23 cellular contexts compared by ENCODE assay signal in genomic region chrX:73839152-73839551, GRCh38. TPM values are rescaled to one million over a fixed set of nuclear protein-coding genes. Genes with fewer than 3 reads are reported as not detected.
DNase-seq lines count a peak whose midpoint lies in the region; ATAC-seq, FAIRE-seq and TF ChIP-seq lines count a peak whose summit lies in the region.
"Had no signal": no experiment of that assay in that cellular context is flagged by ENCODE, and none has a peak within 500 bp of the region (broad histone marks: within the 10 kb centered on the region; RNA-seq: fewer than 3 reads in every experiment).

No MANE protein-coding gene starts in this region.

- H2AFZ ChIP-seq in astrocyte (ENCODE audit: low read depth, low read length): no peak overlapping the region

- WGBS in psoas muscle, 3 donors: 27 to 38% (median 35%) methylated on average over 1 of the region's 1 CpG

- intact Hi-C loops in natural killer cell (cut with micrococcal nuclease) (no loop called here), psoas muscle (cut with DNase I) (no loop called here)

- H3K4me3 ChIP-seq in astrocyte (ENCODE audit: insufficient read depth, low read depth, low read length) (no peak overlapping the region), psoas muscle (peak overlapping the region; percentile 35)
- H3K4me3 ChIP-seq: A549; BLaER1 treated with 17β-estradiol and CSF1 and Interleukin-3, amounts not matched to agents 10 nM and 100 nM had no signal

- H3K9ac ChIP-seq in astrocyte (ENCODE audit: low read length): no peak overlapping the region
- H3K9ac ChIP-seq: BLaER1 treated with 17β-estradiol and CSF1 and Interleukin-3, amounts not matched to agents 10 nM and 100 nM had no signal

- H3K36me3 Mint-ChIP-seq in natural killer cell: no peaks in the 10 kb centered on the region
- H3K36me3 Mint-ChIP-seq in natural killer cell treated with Interleukin-12 subunit alpha and Interleukin-12 subunit beta and Interleukin-15 and Interleukin-18, amount 100 ng/mL, for 72 hours: no peaks in the 10 kb centered on the region
- no peaks in the 10 kb centered on the region for H3K36me3 Mint-ChIP-seq in astrocyte (ENCODE audit: low read depth, unreplicated experiment)

- no peak for ATAC-seq in natural killer cell
- ATAC-seq in natural killer cell treated with Interleukin-12 subunit alpha and Interleukin-12 subunit beta and Interleukin-15 and Interleukin-18, amount 100 ng/mL, for 72 hours: no peak
- no peak for ATAC-seq in psoas muscle
- ATAC-seq: A549 had no signal

- H4K20me1 ChIP-seq in astrocyte (ENCODE audit: insufficient read depth, low read length): no peaks in the 10 kb centered on the region

- DNase-seq in natural killer cell: no peak
- DNase-seq in natural killer cell treated with Interleukin-12 subunit alpha and Interleukin-12 subunit beta and Interleukin-15 and Interleukin-18, amount 100 ng/mL, for 72 hours (ENCODE audit: low spot score): no peak
- no peak for DNase-seq in astrocyte (ENCODE audit: low read depth)
- no peak for DNase-seq in psoas muscle
- no peak for DNase-seq in NCI-H1694 (lab: John Stamatoyannopoulos, UW)
- no peak for DNase-seq in NCI-H526 treated with DMSO at 0.1 percent for 48 hours (lab: John Stamatoyannopoulos, UW)
- DNase-seq: 8988T; ACHN; AML-193; BE2C; Calu3; CD4-positive, alpha-beta memory T cell; COR-L47; DMS153; DND-41; GOT3; H7; HCEC 1CT had no signal

- H3K27me3 Mint-ChIP-seq in natural killer cell (ENCODE audit: low read depth in 2 of 2): no peaks in the 10 kb centered on the region
- no peaks in the 10 kb centered on the region for H3K27me3 Mint-ChIP-seq in natural killer cell treated with Interleukin-12 subunit alpha and Interleukin-12 subunit beta and Interleukin-15 and Interleukin-18, amount 100 ng/mL, for 72 hours
- H3K27me3 Mint-ChIP-seq in astrocyte (ENCODE audit: low read depth, unreplicated experiment): no peaks in the 10 kb centered on the region

- FAIRE-seq in astrocyte (lab: Jason Lieb, UNC): peak; percentile 80
- FAIRE-seq: A549, G401.6, GM18507 had no signal

- TF ChIP-seq CTCF in natural killer cell (IDR thresholded peaks at IDR 0.05) (no peak), astrocyte (IDR thresholded peaks at IDR 0.05; ENCODE audit: insufficient read depth, low read depth, low read length) (no peak), psoas muscle (IDR thresholded peaks at IDR 0.05) (no peak)

- no peak overlapping the region for H3K27ac Mint-ChIP-seq in natural killer cell
- no peak overlapping the region for H3K27ac Mint-ChIP-seq in natural killer cell treated with Interleukin-12 subunit alpha and Interleukin-12 subunit beta and Interleukin-15 and Interleukin-18, amount 100 ng/mL, for 72 hours
- H3K27ac Mint-ChIP-seq in astrocyte (ENCODE audit: unreplicated experiment): no peak overlapping the region
- H3K27ac Mint-ChIP-seq: CD14-positive monocyte had no signal

- H3K9me3 ChIP-seq in astrocyte (ENCODE audit: insufficient read depth, low read depth, low read length) (no peaks in the 10 kb centered on the region), psoas muscle (no peaks in the 10 kb centered on the region)
- H3K9me3 ChIP-seq: A549; BE2C; BLaER1 treated with 17β-estradiol and CSF1 and Interleukin-3, amounts not matched to agents 10 nM and 100 nM had no signal

- H3K79me2 ChIP-seq in astrocyte (ENCODE audit: insufficient read depth, low read length): no peaks in the 10 kb centered on the region

- H3K27me3 ChIP-seq in astrocyte (ENCODE audit: insufficient read depth, low read length) (no peaks in the 10 kb centered on the region), psoas muscle (ENCODE audit: insufficient read depth in 3 of 3, low read length in 2 of 3) (no peaks in the 10 kb centered on the region)
- H3K27me3 ChIP-seq: BE2C; BLaER1 treated with 17β-estradiol and CSF1 and Interleukin-3, amounts not matched to agents 10 nM and 100 nM had no signal

- peak overlapping the region; percentile 5 for H3K4me3 Mint-ChIP-seq in natural killer cell
- H3K4me3 Mint-ChIP-seq in natural killer cell treated with Interleukin-12 subunit alpha and Interleukin-12 subunit beta and Interleukin-15 and Interleukin-18, amount 100 ng/mL, for 72 hours: no peak overlapping the region
- no peak overlapping the region for H3K4me3 Mint-ChIP-seq in astrocyte (ENCODE audit: unreplicated experiment)
- H3K4me3 Mint-ChIP-seq: CD14-positive monocyte had no signal

- H3K27ac ChIP-seq in astrocyte (ENCODE audit: low read depth, low read length) (no peak overlapping the region), psoas muscle (no peak overlapping the region)
- H3K27ac ChIP-seq: A549; BLaER1 treated with 17β-estradiol and CSF1 and Interleukin-3, amounts not matched to agents 10 nM and 100 nM had no signal

- H3K4me1 Mint-ChIP-seq in natural killer cell (peaks cover 0 to 26% of the 10 kb centered on the region in 2 donors), astrocyte (ENCODE audit: low read depth, unreplicated experiment) (no peaks in the 10 kb centered on the region)
- H3K4me1 Mint-ChIP-seq in natural killer cell treated with Interleukin-12 subunit alpha and Interleukin-12 subunit beta and Interleukin-15 and Interleukin-18, amount 100 ng/mL, for 72 hours (ENCODE audit: low read depth in 2 of 2): peaks cover 0 to 38% of the 10 kb centered on the region in 2 donors

- no peak overlapping the region for H3K4me2 ChIP-seq in astrocyte (ENCODE audit: low read length)
- H3K4me2 ChIP-seq: A549; BLaER1 treated with 17β-estradiol and CSF1 and Interleukin-3, amounts not matched to agents 10 nM and 100 nM had no signal

- H3K4me1 ChIP-seq in astrocyte (ENCODE audit: insufficient read depth, low read length): no peaks in the 10 kb centered on the region
- peaks cover 40% of the 10 kb centered on the region for H3K4me1 ChIP-seq in psoas muscle
- H3K4me1 ChIP-seq: A549, BE2C had no signal

- H3K9me3 Mint-ChIP-seq in natural killer cell: no peaks in the 10 kb centered on the region
- H3K9me3 Mint-ChIP-seq in natural killer cell treated with Interleukin-12 subunit alpha and Interleukin-12 subunit beta and Interleukin-15 and Interleukin-18, amount 100 ng/mL, for 72 hours: no peaks in the 10 kb centered on the region
- no peaks in the 10 kb centered on the region for H3K9me3 Mint-ChIP-seq in astrocyte (ENCODE audit: unreplicated experiment)
- H3K9me3 Mint-ChIP-seq: CD14-positive monocyte; CD4-positive, alpha-beta memory T cell had no signal

- no peaks in the 10 kb centered on the region for H3K36me3 ChIP-seq in astrocyte (ENCODE audit: insufficient read depth, low read length)
- no peaks in the 10 kb centered on the region for H3K36me3 ChIP-seq in psoas muscle (ENCODE audit: insufficient read depth in 1 of 2, low read depth in 1 of 2)
- H3K36me3 ChIP-seq: BE2C had no signal

RNA-seq across cellular contexts. Expression of gene XIST, which starts 13.4 kb away (rescaled TPM):
- total RNA-seq in natural killer cell (100 to 1,000 TPM in 1 of 3 donors, under 1 TPM in 1, not detected in 1; 0.15 to 505 TPM), astrocyte (not detected in 2 replicates), psoas muscle (10 to 100 TPM; 57.7 to 79.2 (median 70.0) TPM)
- total RNA-seq in natural killer cell treated with Interleukin-12 subunit alpha and Interleukin-12 subunit beta and Interleukin-15 and Interleukin-18, amount 100 ng/mL, for 72 hours: 100 to 1,000 TPM in 1 of 2 donors, under 1 TPM in 1; 0.11 to 262 TPM
- polyA plus RNA-seq in psoas muscle: 10 to 100 TPM in 1 of 3 donors, under 1 TPM in 2; 0.04 to 21.3 (median 0.07) TPM
- total RNA-seq: CD4-positive, alpha-beta memory T cell; H7 had no signal
